In the genomic region with DNA sequence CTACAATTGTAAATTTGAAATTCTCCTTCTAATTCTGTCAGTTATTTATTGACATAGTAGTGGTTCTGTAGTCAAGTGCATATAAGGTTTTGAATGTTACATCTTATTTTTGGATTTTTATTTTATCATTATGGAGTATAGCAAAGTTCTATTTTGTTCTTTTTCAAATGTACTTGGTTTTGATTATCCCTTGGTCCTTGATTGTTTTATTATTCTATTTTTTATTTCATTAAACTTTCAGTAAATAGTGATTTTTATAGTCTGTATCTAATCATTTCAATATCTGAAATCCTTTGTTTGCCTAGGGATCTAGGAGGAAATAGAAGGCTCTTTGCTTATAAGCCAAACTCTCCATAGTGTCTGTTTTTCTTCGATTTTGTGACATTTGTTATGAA, we compare ENCODE assay signal across 1 cellular context.
TF ChIP-seq lines count a peak whose summit lies in the region.

No MANE protein-coding gene starts in this region.

TF ChIP-seq in WTC11, 78 proteins besides CTCF, POLR2A, EP300 and RAD21 (continued from another document):
- TF ChIP-seq, protein P1, sequence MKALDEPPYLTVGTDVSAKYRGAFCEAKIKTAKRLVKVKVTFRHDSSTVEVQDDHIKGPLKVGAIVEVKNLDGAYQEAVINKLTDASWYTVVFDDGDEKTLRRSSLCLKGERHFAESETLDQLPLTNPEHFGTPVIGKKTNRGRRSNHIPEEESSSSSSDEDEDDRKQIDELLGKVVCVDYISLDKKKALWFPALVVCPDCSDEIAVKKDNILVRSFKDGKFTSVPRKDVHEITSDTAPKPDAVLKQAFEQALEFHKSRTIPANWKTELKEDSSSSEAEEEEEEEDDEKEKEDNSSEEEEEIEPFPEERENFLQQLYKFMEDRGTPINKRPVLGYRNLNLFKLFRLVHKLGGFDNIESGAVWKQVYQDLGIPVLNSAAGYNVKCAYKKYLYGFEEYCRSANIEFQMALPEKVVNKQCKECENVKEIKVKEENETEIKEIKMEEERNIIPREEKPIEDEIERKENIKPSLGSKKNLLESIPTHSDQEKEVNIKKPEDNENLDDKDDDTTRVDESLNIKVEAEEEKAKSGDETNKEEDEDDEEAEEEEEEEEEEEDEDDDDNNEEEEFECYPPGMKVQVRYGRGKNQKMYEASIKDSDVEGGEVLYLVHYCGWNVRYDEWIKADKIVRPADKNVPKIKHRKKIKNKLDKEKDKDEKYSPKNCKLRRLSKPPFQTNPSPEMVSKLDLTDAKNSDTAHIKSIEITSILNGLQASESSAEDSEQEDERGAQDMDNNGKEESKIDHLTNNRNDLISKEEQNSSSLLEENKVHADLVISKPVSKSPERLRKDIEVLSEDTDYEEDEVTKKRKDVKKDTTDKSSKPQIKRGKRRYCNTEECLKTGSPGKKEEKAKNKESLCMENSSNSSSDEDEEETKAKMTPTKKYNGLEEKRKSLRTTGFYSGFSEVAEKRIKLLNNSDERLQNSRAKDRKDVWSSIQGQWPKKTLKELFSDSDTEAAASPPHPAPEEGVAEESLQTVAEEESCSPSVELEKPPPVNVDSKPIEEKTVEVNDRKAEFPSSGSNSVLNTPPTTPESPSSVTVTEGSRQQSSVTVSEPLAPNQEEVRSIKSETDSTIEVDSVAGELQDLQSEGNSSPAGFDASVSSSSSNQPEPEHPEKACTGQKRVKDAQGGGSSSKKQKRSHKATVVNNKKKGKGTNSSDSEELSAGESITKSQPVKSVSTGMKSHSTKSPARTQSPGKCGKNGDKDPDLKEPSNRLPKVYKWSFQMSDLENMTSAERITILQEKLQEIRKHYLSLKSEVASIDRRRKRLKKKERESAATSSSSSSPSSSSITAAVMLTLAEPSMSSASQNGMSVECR (CRISPR knock-in tag; IDR thresholded peaks at IDR 0.05; ENCODE audit: borderline replicate concordance), result no peak
- no peak for TF ChIP-seq ZNF138 (CRISPR knock-in tag; conservative IDR thresholded peaks at IDR 0.05)
- TF ChIP-seq, protein P2, sequence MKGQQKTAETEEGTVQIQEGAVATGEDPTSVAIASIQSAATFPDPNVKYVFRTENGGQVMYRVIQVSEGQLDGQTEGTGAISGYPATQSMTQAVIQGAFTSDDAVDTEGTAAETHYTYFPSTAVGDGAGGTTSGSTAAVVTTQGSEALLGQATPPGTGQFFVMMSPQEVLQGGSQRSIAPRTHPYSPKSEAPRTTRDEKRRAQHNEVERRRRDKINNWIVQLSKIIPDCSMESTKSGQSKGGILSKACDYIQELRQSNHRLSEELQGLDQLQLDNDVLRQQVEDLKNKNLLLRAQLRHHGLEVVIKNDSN (CRISPR knock-in tag; IDR thresholded peaks at IDR 0.05), result no peak
- no peak for TF ChIP-seq ZNF423 (CRISPR knock-in tag; IDR thresholded peaks at IDR 0.05)
- TF ChIP-seq CREM (CRISPR knock-in tag; IDR thresholded peaks at IDR 0.05), result no peak
- TF ChIP-seq, protein P3, sequence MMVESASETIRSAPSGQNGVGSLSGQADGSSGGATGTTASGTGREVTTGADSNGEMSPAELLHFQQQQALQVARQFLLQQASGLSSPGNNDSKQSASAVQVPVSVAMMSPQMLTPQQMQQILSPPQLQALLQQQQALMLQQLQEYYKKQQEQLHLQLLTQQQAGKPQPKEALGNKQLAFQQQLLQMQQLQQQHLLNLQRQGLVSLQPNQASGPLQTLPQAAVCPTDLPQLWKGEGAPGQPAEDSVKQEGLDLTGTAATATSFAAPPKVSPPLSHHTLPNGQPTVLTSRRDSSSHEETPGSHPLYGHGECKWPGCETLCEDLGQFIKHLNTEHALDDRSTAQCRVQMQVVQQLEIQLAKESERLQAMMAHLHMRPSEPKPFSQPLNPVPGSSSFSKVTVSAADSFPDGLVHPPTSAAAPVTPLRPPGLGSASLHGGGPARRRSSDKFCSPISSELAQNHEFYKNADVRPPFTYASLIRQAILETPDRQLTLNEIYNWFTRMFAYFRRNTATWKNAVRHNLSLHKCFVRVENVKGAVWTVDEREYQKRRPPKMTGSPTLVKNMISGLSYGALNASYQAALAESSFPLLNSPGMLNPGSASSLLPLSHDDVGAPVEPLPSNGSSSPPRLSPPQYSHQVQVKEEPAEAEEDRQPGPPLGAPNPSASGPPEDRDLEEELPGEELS (CRISPR knock-in tag; IDR thresholded peaks at IDR 0.05), result no peak
